Comparison of ENCODE assay signal across 21 cellular contexts in the genomic region with DNA sequence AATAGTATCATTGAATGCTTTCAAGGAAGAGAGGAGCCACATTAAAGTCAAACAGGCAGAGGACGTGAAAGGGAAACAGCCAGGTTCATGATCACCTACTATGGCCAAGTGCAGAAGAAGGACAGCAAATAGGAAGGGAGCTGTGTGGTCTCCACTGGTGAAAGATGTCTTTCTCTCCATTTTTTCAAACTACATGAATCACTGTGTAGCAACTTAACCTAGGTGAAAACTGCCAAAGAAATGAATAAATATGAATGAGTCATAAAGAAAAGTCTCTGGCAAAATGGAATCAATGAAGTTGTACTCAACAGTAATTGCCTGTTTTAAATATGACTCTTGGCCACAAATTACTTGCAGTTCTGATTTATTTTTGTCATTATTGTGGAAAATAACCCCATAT.
"Had no signal": no experiment of that assay in that cellular context is flagged by ENCODE, and none has a peak within 500 bp of the region (broad histone marks: within the 10 kb centered on the region; RNA-seq: fewer than 3 reads in every experiment).

No MANE protein-coding gene starts in this region.

- H3K36me3 ChIP-seq: heart left ventricle, lower lobe of right lung, ovary, sigmoid colon, thyroid gland had no signal

- DNase-seq: activated CD4-positive, alpha-beta T cell treated with anti-CD3 and anti-CD28 coated beads, Interleukin-2, amount 10 ng/mL, durations not matched to agents 24 days and 14 days; activated CD4-positive, CD25-positive, alpha-beta regulatory T cell; activated CD8-positive, alpha-beta memory T cell treated with anti-CD3 and anti-CD28 coated beads, Interleukin-2, amount 50 U/mL, for 48 hours; activated gamma-delta T cell; activated T-cell treated with anti-CD3 and anti-CD28 coated beads, Interleukin-2, amount 50 U/mL, for 72 hours; amygdala; cerebellar nuclear complex; endodermal cell; erythroblast; heart left ventricle; immature natural killer cell; left cardiac atrium; lower lobe of right lung; ovary; sigmoid colon; stimulated activated CD4-positive, alpha-beta T cell treated with anti-CD3 and anti-CD28 coated beads, Interleukin-12 subunit alpha, Interleukin-12 subunit beta, amount 100 ng/mL, for 4 hours; stimulated activated CD4-positive, alpha-beta T cell treated with anti-CD3 and anti-CD28 coated beads, Interleukin-2, amount 100 ng/mL, for 24 hours; T-helper 2 cell; thyroid gland had no signal

- FAIRE-seq: frontal cortex had no signal

- ATAC-seq: activated naive CD4-positive, alpha-beta T cell treated with anti-CD3 and anti-CD28 coated beads, Interleukin-2, amount 50 U/mL, for 72 hours; activated T-cell treated with anti-CD3 and anti-CD28 coated beads, Interleukin-2, amount 50 U/mL, for 72 hours; lower lobe of right lung had no signal

- H3K27me3 ChIP-seq: heart left ventricle, ovary, sigmoid colon, thyroid gland had no signal

- H3K4me3 ChIP-seq: heart left ventricle, lower lobe of right lung, ovary, sigmoid colon, thyroid gland had no signal
